Comparison of ENCODE assay signal across 11 cellular contexts in the genomic region with DNA sequence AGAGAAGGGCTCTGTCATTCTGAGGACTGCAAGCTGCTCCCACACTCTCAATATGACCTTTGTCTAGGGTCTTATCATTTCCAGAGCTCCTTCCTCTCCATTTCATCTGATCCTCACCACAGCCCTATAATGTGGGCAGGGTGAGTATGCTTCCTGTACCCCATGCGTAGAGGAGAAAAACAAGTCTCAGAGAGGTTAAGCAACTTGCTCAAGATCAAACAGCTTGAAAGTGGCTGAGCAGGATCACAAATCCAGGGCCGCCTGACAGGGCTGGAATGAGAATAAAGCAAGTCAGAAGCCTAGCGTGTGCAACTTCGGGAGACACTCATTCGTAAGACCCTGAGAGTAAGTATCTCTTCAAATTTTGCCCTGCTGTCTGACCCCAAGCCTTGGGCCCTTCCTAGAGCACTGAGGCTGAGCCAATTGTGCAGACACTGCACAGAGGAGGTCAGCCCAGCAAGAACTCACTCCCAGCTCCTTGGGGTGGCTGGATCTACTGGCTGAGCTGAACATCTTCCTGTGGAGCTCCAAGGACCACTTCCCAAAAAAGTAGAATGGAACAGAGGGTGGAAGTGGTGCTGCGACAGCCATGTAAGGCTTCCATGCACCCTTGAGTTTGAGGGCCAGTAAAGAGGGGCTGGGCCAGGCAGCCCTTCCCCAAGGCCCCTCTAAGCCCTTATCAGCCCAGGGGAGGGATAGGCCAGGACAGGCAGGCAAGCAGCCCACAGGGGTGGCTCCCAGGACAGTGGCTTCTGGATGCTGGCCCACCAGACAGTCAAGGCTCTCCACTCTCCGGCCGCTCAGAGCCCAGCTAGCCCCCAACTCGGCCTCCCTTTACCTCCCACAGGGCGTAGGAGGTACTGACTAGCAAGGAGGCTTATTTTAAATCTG. TPM values are rescaled to one million over a fixed set of nuclear protein-coding genes. Genes with fewer than 3 reads are reported as not detected.
DNase-seq lines count a peak whose midpoint lies in the region; ATAC-seq and TF ChIP-seq lines count a peak whose summit lies in the region.
"Had no signal": no experiment of that assay in that cellular context is flagged by ENCODE, and none has a peak within 500 bp of the region (broad histone marks: within the 10 kb centered on the region; RNA-seq: fewer than 3 reads in every experiment).

No MANE protein-coding gene starts in this region.

- DNase-seq in activated CD8-positive, alpha-beta memory T cell treated with anti-CD3 and anti-CD28 coated beads, Interleukin-2, amount 10 ng/mL, durations not matched to agents 7 days and 5 days = peak; percentile 76
- DNase-seq in glutamatergic neuron (peak; percentile 6), glomerular visceral epithelial cell (ENCODE audit: extremely low spot score) (no peak), DMS 273 (lab: John Stamatoyannopoulos, UW; ENCODE audit: unreplicated experiment) (no peak), SK-N-SH (no peak)
- peak; percentile 47 to 78 (median 68) for DNase-seq in stimulated activated naive CD4-positive, alpha-beta T cell (lab: John Stamatoyannopoulos, UW)
- DNase-seq: kidney, NCI-H446 had no signal

- CTCF ChIA-PET in activated CD8-positive, alpha-beta memory T cell treated with anti-CD3 and anti-CD28 coated beads, Interleukin-2, amount 10 ng/mL, durations not matched to agents 7 days and 5 days (lab: Charles Lee) = interaction anchor here (0.9 to 4.5 kb wide), 9 partner anchors 8 to 499 kb away, joined by 3 to 79 read pairs (median 4); a partner anchor contains a TSS
- CTCF ChIA-PET in SK-N-SH (lab: Yijun Ruan, JAX) = interaction anchor here (0.6 to 10.4 kb wide), 5 partner anchors 14 to 731 kb away, joined by 3 to 160 read pairs (median 3); no protein-coding TSS in a partner anchor

- H3K4me3 Mint-ChIP-seq in activated CD8-positive, alpha-beta memory T cell treated with anti-CD3 and anti-CD28 coated beads, Interleukin-2, amount 10 ng/mL, durations not matched to agents 7 days and 5 days = peak overlapping the region; percentile 24
- no peak overlapping the region for H3K4me3 Mint-ChIP-seq in glutamatergic neuron (ENCODE audit: unreplicated experiment)

- H3K4me2 ChIP-seq in Loucy (ENCODE audit: low read depth, low read length, poor library complexity, severe bottlenecking) (peak overlapping the region; percentile 96), SK-N-SH (no peak overlapping the region)

- peak overlapping the region; percentile 98 for H3K27ac Mint-ChIP-seq in activated CD8-positive, alpha-beta memory T cell treated with anti-CD3 and anti-CD28 coated beads, Interleukin-2, amount 10 ng/mL, durations not matched to agents 7 days and 5 days
- no peak overlapping the region for H3K27ac Mint-ChIP-seq in glutamatergic neuron (ENCODE audit: unreplicated experiment)

- H2AFZ ChIP-seq in Loucy (ENCODE audit: low read length) (no peak overlapping the region), SK-N-SH (ENCODE audit: low read depth) (no peak overlapping the region)

- TF ChIP-seq RAD21 in SK-N-SH (IDR thresholded peaks at IDR 0.05; ENCODE audit: low read length) = no peak

- no peaks in the 10 kb centered on the region for H3K9me3 Mint-ChIP-seq in activated CD8-positive, alpha-beta memory T cell treated with anti-CD3 and anti-CD28 coated beads, Interleukin-2, amount 10 ng/mL, durations not matched to agents 7 days and 5 days (ENCODE audit: low read depth)
- H3K9me3 Mint-ChIP-seq in glutamatergic neuron (ENCODE audit: unreplicated experiment) = peaks cover 2% of the 10 kb centered on the region

- H3K27me3 Mint-ChIP-seq in activated CD8-positive, alpha-beta memory T cell treated with anti-CD3 and anti-CD28 coated beads, Interleukin-2, amount 10 ng/mL, durations not matched to agents 7 days and 5 days = no peaks in the 10 kb centered on the region
- no peaks in the 10 kb centered on the region for H3K27me3 Mint-ChIP-seq in glutamatergic neuron (ENCODE audit: unreplicated experiment)

- no peaks in the 10 kb centered on the region for H3K27me3 ChIP-seq in Loucy (ENCODE audit: insufficient read depth, low read length, poor library complexity, severe bottlenecking)
- no peaks in the 10 kb centered on the region for H3K27me3 ChIP-seq in SK-N-SH (ENCODE audit: insufficient read depth)

- no peak overlapping the region for H3K4me3 ChIP-seq in Loucy (ENCODE audit: low read length, poor library complexity, severe bottlenecking)
- no peak overlapping the region for H3K4me3 ChIP-seq in SK-N-SH (ENCODE audit: low read depth in 2 of 2, low read length in 1 of 2)
- H3K4me3 ChIP-seq: dorsolateral prefrontal cortex had no signal

- ATAC-seq in activated CD8-positive, alpha-beta memory T cell treated with anti-CD3 and anti-CD28 coated beads, Interleukin-2, amount 10 ng/mL, durations not matched to agents 7 days and 5 days = peak; percentile 22
- ATAC-seq in HG03565 (IDR thresholded peaks at IDR 0.05; ENCODE audit: unreplicated experiment) = no peak

- TF ChIP-seq EP300 in SK-N-SH (IDR thresholded peaks at IDR 0.05; ENCODE audit: borderline replicate concordance in 1 of 2, low read depth in 1 of 2, low read length in 1 of 2) = no peak

- POLR2A ChIA-PET in SK-N-SH (lab: Yijun Ruan, JAX) = no interaction called here

- H3K36me3 Mint-ChIP-seq in activated CD8-positive, alpha-beta memory T cell treated with anti-CD3 and anti-CD28 coated beads, Interleukin-2, amount 10 ng/mL, durations not matched to agents 7 days and 5 days = peaks cover 4% of the 10 kb centered on the region
- no peaks in the 10 kb centered on the region for H3K36me3 Mint-ChIP-seq in glutamatergic neuron (ENCODE audit: unreplicated experiment)

- H3F3A ChIP-seq in Loucy (ENCODE audit: low read depth) = peaks cover 12% of the 10 kb centered on the region
- H3F3A ChIP-seq in SK-N-SH (replicated peaks; ENCODE audit: insufficient read depth) = peaks cover 24% of the 10 kb centered on the region

- H4K20me1 ChIP-seq in Loucy (ENCODE audit: insufficient read depth, low read length, poor library complexity, severe bottlenecking) = peaks cover 1% of the 10 kb centered on the region
- H4K20me1 ChIP-seq in SK-N-SH (ENCODE audit: insufficient read depth) = no peaks in the 10 kb centered on the region

- peaks cover 1% of the 10 kb centered on the region; the same call in 1 of the 2 replicates for H3K36me3 ChIP-seq in Loucy (ENCODE audit: insufficient read depth, low read length)
- H3K36me3 ChIP-seq in SK-N-SH (replicated peaks in 1 of 2; ENCODE audit: control insufficient read depth in 1 of 2, insufficient read depth in 2 of 2, low read length in 1 of 2) = no peaks in the 10 kb centered on the region

- H3K79me2 ChIP-seq in Loucy (ENCODE audit: insufficient read depth, low read length) (peaks cover 10% of the 10 kb centered on the region; the same call in 1 of the 2 replicates), SK-N-SH (ENCODE audit: insufficient read depth) (no peaks in the 10 kb centered on the region)

- H3K9me2 ChIP-seq in Loucy (replicated peaks; ENCODE audit: low read depth, low read length) (no peaks in the 10 kb centered on the region), SK-N-SH (no peaks in the 10 kb centered on the region)

- no peaks in the 10 kb centered on the region for H3K9me3 ChIP-seq in Loucy (ENCODE audit: insufficient read depth, low read depth, low read length)
- H3K9me3 ChIP-seq in SK-N-SH = no peaks in the 10 kb centered on the region

- H3K4me1 Mint-ChIP-seq in activated CD8-positive, alpha-beta memory T cell treated with anti-CD3 and anti-CD28 coated beads, Interleukin-2, amount 10 ng/mL, durations not matched to agents 7 days and 5 days = peaks cover 76% of the 10 kb centered on the region
- peaks cover 1% of the 10 kb centered on the region for H3K4me1 Mint-ChIP-seq in glutamatergic neuron (ENCODE audit: low read depth, unreplicated experiment)

- 86% methylated on average over 9 of the region's 10 CpGs for WGBS in SK-N-SH (ENCODE audit: low lambda C conversion rate)

- TF ChIP-seq CTCF in Loucy (conservative IDR thresholded peaks at IDR 0.05; ENCODE audit: low read length) = no peak; the same call in 1 of the 2 replicates
- TF ChIP-seq CTCF in glutamatergic neuron (IDR thresholded peaks at IDR 0.05; ENCODE audit: partially characterized antibody, unreplicated experiment) = no peak
- TF ChIP-seq CTCF in SK-N-SH (IDR thresholded peaks at IDR 0.05) = no peak

- H3K4me1 ChIP-seq in Loucy (ENCODE audit: insufficient read depth, low read length, poor library complexity, severe bottlenecking) = peaks cover 64% of the 10 kb centered on the region
- peaks cover 12 to 19% of the 10 kb centered on the region in 2 experiments; a peak in 3 of 4 replicates for H3K4me1 ChIP-seq in SK-N-SH (ENCODE audit: control insufficient read depth in 1 of 2, insufficient read depth in 2 of 2, low read depth in 1 of 2, low read length in 1 of 2)

- no peak overlapping the region for H3K27ac ChIP-seq in SK-N-SH (ENCODE audit: low read depth in 2 of 2, low read length in 1 of 2)

- H3K9ac ChIP-seq in Loucy (ENCODE audit: low read depth, low read length, poor library complexity, severe bottlenecking) (peak overlapping the region; percentile 86), SK-N-SH (no peak overlapping the region)

TF ChIP-seq in SK-N-SH, 30 proteins besides CTCF, POLR2A, EP300 and RAD21 (continues in another document):
- no peak for TF ChIP-seq ELF1 (IDR thresholded peaks at IDR 0.05)
- no peak for TF ChIP-seq SIN3A (IDR thresholded peaks at IDR 0.05; ENCODE audit: borderline replicate concordance, low read depth, low read length)
- TF ChIP-seq RFX5 (IDR thresholded peaks at IDR 0.05; ENCODE audit: low read length) = no peak
- no peak for TF ChIP-seq RCOR1 (IDR thresholded peaks at IDR 0.05; ENCODE audit: low read length)
- TF ChIP-seq, protein P1, sequence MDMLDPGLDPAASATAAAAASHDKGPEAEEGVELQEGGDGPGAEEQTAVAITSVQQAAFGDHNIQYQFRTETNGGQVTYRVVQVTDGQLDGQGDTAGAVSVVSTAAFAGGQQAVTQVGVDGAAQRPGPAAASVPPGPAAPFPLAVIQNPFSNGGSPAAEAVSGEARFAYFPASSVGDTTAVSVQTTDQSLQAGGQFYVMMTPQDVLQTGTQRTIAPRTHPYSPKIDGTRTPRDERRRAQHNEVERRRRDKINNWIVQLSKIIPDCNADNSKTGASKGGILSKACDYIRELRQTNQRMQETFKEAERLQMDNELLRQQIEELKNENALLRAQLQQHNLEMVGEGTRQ (IDR thresholded peaks at IDR 0.05; ENCODE audit: borderline replicate concordance, low read depth, low read length) = no peak
- no peak for TF ChIP-seq JUND (IDR thresholded peaks at IDR 0.05)
- no peak for TF ChIP-seq MXI1 (IDR thresholded peaks at IDR 0.05; ENCODE audit: low read depth, low read length)
- no peak for TF ChIP-seq GATA2 (CRISPR knock-in tag; IDR thresholded peaks at IDR 0.05)
- no peak for TF ChIP-seq NRF1 (IDR thresholded peaks at IDR 0.05; ENCODE audit: low read depth, low read length)

RNA-seq across cellular contexts. Expression of a gene that starts 10.5 kb away (rescaled TPM):
- 10 to 100 TPM; 53.6 to 85.6 TPM for total RNA-seq in activated CD8-positive, alpha-beta memory T cell treated with anti-CD3 and anti-CD28 coated beads, Interleukin-2, amount 10 ng/mL, durations not matched to agents 7 days and 5 days
- 2.7 TPM for total RNA-seq in glutamatergic neuron (ENCODE audit: unreplicated experiment)
- 8.8 and 16.5 TPM in 2 replicates for polyA plus RNA-seq in SK-N-SH (2012; rRNA removed)
- 8.1 and 13.9 TPM in 2 replicates for polyA plus RNA-seq in SK-N-SH (2012; cell fraction: cytosol; rRNA removed)
- 27.3 and 37.3 TPM in 2 replicates for polyA plus RNA-seq in SK-N-SH (2012; cell fraction: nucleus; rRNA removed)

Comparison
In these comparisons a context has a peak if more than half of its experiments do, and no peak if none do; other contexts are left out.
1. DNase-seq: peak in activated CD8-positive, alpha-beta memory T cell treated with anti-CD3 and anti-CD28 coated beads, Interleukin-2, amount 10 ng/mL, durations not matched to agents 7 days and 5 days (single experiment), glutamatergic neuron (single experiment) and stimulated activated naive CD4-positive, alpha-beta T cell (6 of 6); none in glomerular visceral epithelial cell (single experiment), DMS 273 (single experiment) and SK-N-SH (single experiment).
2. RNA of a gene that starts 10.5 kb away (total RNA-seq): 53.6 to 85.6 TPM in activated CD8-positive, alpha-beta memory T cell treated with anti-CD3 and anti-CD28 coated beads, Interleukin-2, amount 10 ng/mL, durations not matched to agents 7 days and 5 days; 2.7 TPM in glutamatergic neuron (single experiment); every median in the first group is over 10 times any median in the second.